13 cellular contexts compared by ENCODE assay signal in the genomic region with DNA sequence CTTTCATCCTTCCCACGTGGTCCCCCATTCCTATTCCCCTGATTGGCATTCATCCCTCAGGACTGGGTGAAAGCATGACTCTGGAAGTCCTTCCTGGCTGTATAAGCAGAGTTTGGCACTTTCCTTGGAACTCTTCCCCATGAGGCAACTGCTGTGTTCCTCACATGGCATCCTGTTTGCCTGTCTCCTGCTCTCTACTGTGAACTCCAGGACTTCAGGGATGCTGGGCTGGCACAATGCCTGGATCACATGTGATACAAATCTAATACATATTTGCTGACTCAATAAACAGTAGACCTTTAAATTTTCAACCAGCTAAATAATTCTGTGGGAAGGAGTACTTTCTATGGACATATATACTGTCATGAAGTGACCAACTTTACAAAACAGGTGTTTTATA. TPM values are rescaled to one million over a fixed set of nuclear protein-coding genes. Genes with fewer than 3 reads are reported as not detected.
DNase-seq lines count a peak whose midpoint lies in the region; ATAC-seq and TF ChIP-seq lines count a peak whose summit lies in the region.
"Had no signal": no experiment of that assay in that cellular context is flagged by ENCODE, and none has a peak within 500 bp of the region (broad histone marks: within the 10 kb centered on the region; RNA-seq: fewer than 3 reads in every experiment).

No MANE protein-coding gene starts in this region.

- H3K9me3 ChIP-seq in SK-N-SH: no peaks in the 10 kb centered on the region

- ATAC-seq in sciatic nerve: peak; percentile 69
- ATAC-seq: GM23338 had no signal

- no peak overlapping the region for H3K4me2 ChIP-seq in SK-N-SH
- H3K4me2 ChIP-seq: GM23338 had no signal

- no peaks in the 10 kb centered on the region for H3K27me3 ChIP-seq in SK-N-SH (ENCODE audit: insufficient read depth)

- no peak for TF ChIP-seq RAD21 in SK-N-SH (IDR thresholded peaks at IDR 0.05; ENCODE audit: low read length)

- H3K4me1 ChIP-seq in SK-N-SH (ENCODE audit: control insufficient read depth in 1 of 2, insufficient read depth in 2 of 2, low read depth in 1 of 2, low read length in 1 of 2): peaks cover 9 to 33% of the 10 kb centered on the region in 2 experiments; a peak in 3 of 4 replicates

- POLR2A ChIA-PET in SK-N-SH (lab: Yijun Ruan, JAX): no interaction called here

- intact Hi-C loops in sciatic nerve (cut with DNase I): loop anchor here (10.0 kb wide), 1 partner anchor 173 kb away; the partner anchor contains the start of gene NIBAN1

- H3F3A ChIP-seq in SK-N-SH (replicated peaks; ENCODE audit: insufficient read depth): peaks cover 10% of the 10 kb centered on the region

- no peak; a peak in 1 of 4 replicates for TF ChIP-seq EP300 in SK-N-SH (IDR thresholded peaks at IDR 0.05; ENCODE audit: borderline replicate concordance in 1 of 2, low read depth in 1 of 2, low read length in 1 of 2)

- no peak overlapping the region for H3K4me3 ChIP-seq in SK-N-SH (ENCODE audit: low read depth in 2 of 2, low read length in 1 of 2)
- H3K4me3 ChIP-seq in fibroblast of mammary gland (ENCODE audit: control insufficient read depth, low read depth, low read length): no peak overlapping the region
- H3K4me3 ChIP-seq: GM23338 had no signal

- H3K9ac ChIP-seq in SK-N-SH: no peak overlapping the region

- no peaks in the 10 kb centered on the region for H3K9me2 ChIP-seq in SK-N-SH

- H4K20me1 ChIP-seq in SK-N-SH (ENCODE audit: insufficient read depth): no peaks in the 10 kb centered on the region

- no peak for TF ChIP-seq CTCF in SK-N-SH (IDR thresholded peaks at IDR 0.05)
- TF ChIP-seq CTCF in fibroblast of mammary gland (conservative IDR thresholded peaks at IDR 0.05; ENCODE audit: control insufficient read depth, insufficient read depth, low read depth, low read length): no peak

- no peaks in the 10 kb centered on the region for H3K79me2 ChIP-seq in SK-N-SH (ENCODE audit: insufficient read depth)

- DNase-seq in GM04504 (ENCODE audit: low read depth) (peak; percentile 58), SK-N-SH (no peak), fibroblast of mammary gland (ENCODE audit: low read depth) (peak; percentile 97), sciatic nerve (ENCODE audit: low spot score) (peak; percentile 77), superior temporal gyrus (ENCODE audit: extremely low spot score) (no peak), NCI-H1417 treated with DMSO at 0.1 percent for 48 hours (lab: John Stamatoyannopoulos, UW) (no peak)
- no peak for DNase-seq in stimulated activated CD8-positive, alpha-beta memory T cell treated with anti-CD3 and anti-CD28 coated beads, Interleukin-4, amount 100 ng/mL, for 48 hours
- no peak for DNase-seq in NK-92 treated with Interleukin-12 subunit alpha and Interleukin-12 subunit beta, amount 100 ng/mL, for 24 hours (lab: John Stamatoyannopoulos, UW)
- DNase-seq: activated CD4-positive, alpha-beta T cell treated with anti-CD3 and anti-CD28 coated beads for 1 hour; activated T-cell treated with anti-CD3 and anti-CD28 coated beads, Interleukin-2, amount 50 U/mL, for 1 hour; endodermal cell; NCI-H1417 had no signal

- CTCF ChIA-PET in SK-N-SH (lab: Yijun Ruan, JAX): interaction anchor here (2.2 to 3.3 kb wide), 3 partner anchors 11 to 369 kb away, joined by 7 to 24 read pairs (median 17); no protein-coding TSS in a partner anchor

- H2AFZ ChIP-seq in SK-N-SH (ENCODE audit: low read depth): no peak overlapping the region
- H2AFZ ChIP-seq: GM23338 had no signal

- H3K27ac ChIP-seq in SK-N-SH (ENCODE audit: low read depth in 2 of 2, low read length in 1 of 2): peak overlapping the region; percentile 65 to 96; a peak in 3 of 4 replicates

- WGBS in SK-N-SH (ENCODE audit: low lambda C conversion rate): 67% methylated on average over 1 of the region's 1 CpG

- H3K36me3 ChIP-seq in SK-N-SH (replicated peaks in 1 of 2; ENCODE audit: control insufficient read depth in 1 of 2, insufficient read depth in 2 of 2, low read length in 1 of 2): peaks cover 0 to 16% of the 10 kb centered on the region in 2 experiments

TF ChIP-seq in SK-N-SH, 30 proteins besides CTCF, POLR2A, EP300 and RAD21 (continues in another document):
- TF ChIP-seq, protein P1, sequence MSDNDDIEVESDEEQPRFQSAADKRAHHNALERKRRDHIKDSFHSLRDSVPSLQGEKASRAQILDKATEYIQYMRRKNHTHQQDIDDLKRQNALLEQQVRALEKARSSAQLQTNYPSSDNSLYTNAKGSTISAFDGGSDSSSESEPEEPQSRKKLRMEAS (IDR thresholded peaks at IDR 0.05; ENCODE audit: low read depth): peak; percentile 83
- TF ChIP-seq, protein P2, sequence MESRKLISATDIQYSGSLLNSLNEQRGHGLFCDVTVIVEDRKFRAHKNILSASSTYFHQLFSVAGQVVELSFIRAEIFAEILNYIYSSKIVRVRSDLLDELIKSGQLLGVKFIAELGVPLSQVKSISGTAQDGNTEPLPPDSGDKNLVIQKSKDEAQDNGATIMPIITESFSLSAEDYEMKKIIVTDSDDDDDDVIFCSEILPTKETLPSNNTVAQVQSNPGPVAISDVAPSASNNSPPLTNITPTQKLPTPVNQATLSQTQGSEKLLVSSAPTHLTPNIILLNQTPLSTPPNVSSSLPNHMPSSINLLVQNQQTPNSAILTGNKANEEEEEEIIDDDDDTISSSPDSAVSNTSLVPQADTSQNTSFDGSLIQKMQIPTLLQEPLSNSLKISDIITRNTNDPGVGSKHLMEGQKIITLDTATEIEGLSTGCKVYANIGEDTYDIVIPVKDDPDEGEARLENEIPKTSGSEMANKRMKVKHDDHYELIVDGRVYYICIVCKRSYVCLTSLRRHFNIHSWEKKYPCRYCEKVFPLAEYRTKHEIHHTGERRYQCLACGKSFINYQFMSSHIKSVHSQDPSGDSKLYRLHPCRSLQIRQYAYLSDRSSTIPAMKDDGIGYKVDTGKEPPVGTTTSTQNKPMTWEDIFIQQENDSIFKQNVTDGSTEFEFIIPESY (IDR thresholded peaks at IDR 0.05; ENCODE audit: borderline replicate concordance, low read depth): no peak
- TF ChIP-seq FOXJ3 (CRISPR knock-in tag; IDR thresholded peaks at IDR 0.05): no peak
- TF ChIP-seq TAF1 (IDR thresholded peaks at IDR 0.05; ENCODE audit: borderline replicate concordance, low read depth, low read length): no peak
- no peak for TF ChIP-seq EZH2phosphoT487 (IDR thresholded peaks at IDR 0.05; ENCODE audit: borderline replicate concordance, low read depth)
- no peak for TF ChIP-seq CHD2 (IDR thresholded peaks at IDR 0.05; ENCODE audit: low read length, partially characterized antibody)
- no peak for TF ChIP-seq RCOR1 (IDR thresholded peaks at IDR 0.05; ENCODE audit: low read length)
- peak; percentile 84 for TF ChIP-seq TCF12 (IDR thresholded peaks at IDR 0.05)
- no peak for TF ChIP-seq RFX5 (IDR thresholded peaks at IDR 0.05; ENCODE audit: low read length)
- no peak for TF ChIP-seq YY1 (IDR thresholded peaks at IDR 0.05; ENCODE audit: low read depth)
- no peak for TF ChIP-seq USF2 (IDR thresholded peaks at IDR 0.05; ENCODE audit: borderline replicate concordance, low read depth, low read length)
- no peak for TF ChIP-seq NRF1 (IDR thresholded peaks at IDR 0.05; ENCODE audit: low read depth, low read length)
- TF ChIP-seq JUND (IDR thresholded peaks at IDR 0.05): peak; percentile 40; the same call in 1 of the 2 replicates
- TF ChIP-seq NFIC (IDR thresholded peaks at IDR 0.05; ENCODE audit: borderline replicate concordance): peak; percentile 92
- TF ChIP-seq TEAD4 (IDR thresholded peaks at IDR 0.05; ENCODE audit: borderline replicate concordance, insufficient read depth): no peak
- TF ChIP-seq MEF2A (IDR thresholded peaks at IDR 0.05; ENCODE audit: borderline replicate concordance, low read depth): no peak
- TF ChIP-seq, protein P3, sequence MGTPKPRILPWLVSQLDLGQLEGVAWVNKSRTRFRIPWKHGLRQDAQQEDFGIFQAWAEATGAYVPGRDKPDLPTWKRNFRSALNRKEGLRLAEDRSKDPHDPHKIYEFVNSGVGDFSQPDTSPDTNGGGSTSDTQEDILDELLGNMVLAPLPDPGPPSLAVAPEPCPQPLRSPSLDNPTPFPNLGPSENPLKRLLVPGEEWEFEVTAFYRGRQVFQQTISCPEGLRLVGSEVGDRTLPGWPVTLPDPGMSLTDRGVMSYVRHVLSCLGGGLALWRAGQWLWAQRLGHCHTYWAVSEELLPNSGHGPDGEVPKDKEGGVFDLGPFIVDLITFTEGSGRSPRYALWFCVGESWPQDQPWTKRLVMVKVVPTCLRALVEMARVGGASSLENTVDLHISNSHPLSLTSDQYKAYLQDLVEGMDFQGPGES (IDR thresholded peaks at IDR 0.05; ENCODE audit: low read depth, low read length): no peak
- TF ChIP-seq, protein P4, sequence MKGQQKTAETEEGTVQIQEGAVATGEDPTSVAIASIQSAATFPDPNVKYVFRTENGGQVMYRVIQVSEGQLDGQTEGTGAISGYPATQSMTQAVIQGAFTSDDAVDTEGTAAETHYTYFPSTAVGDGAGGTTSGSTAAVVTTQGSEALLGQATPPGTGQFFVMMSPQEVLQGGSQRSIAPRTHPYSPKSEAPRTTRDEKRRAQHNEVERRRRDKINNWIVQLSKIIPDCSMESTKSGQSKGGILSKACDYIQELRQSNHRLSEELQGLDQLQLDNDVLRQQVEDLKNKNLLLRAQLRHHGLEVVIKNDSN (IDR thresholded peaks at IDR 0.05; ENCODE audit: borderline replicate concordance, low read depth): peak; percentile 23; the same call in 1 of the 2 replicates
- TF ChIP-seq PBX3 (IDR thresholded peaks at IDR 0.05): peak; percentile 34; the same call in 1 of the 2 replicates

RNA-seq across cellular contexts. Expression of gene EDEM3, which starts 46.8 kb away (rescaled TPM):
- 28.6 and 37.2 TPM in 2 replicates for polyA plus RNA-seq in SK-N-SH (2012; rRNA removed)
- polyA plus RNA-seq in SK-N-SH (2012; cell fraction: cytosol; rRNA removed): 34.7 and 42.6 TPM in 2 replicates
- 16.2 and 48.0 TPM in 2 replicates for polyA plus RNA-seq in SK-N-SH (2012; cell fraction: nucleus; rRNA removed)
- 46.0 TPM for total RNA-seq in sciatic nerve

Comparison
In these comparisons a context has a peak if more than half of its experiments do, and no peak if none do; other contexts are left out.
1. DNase-seq: peak in GM04504 (single experiment), fibroblast of mammary gland (single experiment) and sciatic nerve (single experiment); none in SK-N-SH (single experiment), superior temporal gyrus (single experiment), NCI-H1417 treated with DMSO at 0.1 percent for 48 hours (single experiment), stimulated activated CD8-positive, alpha-beta memory T cell treated with anti-CD3 and anti-CD28 coated beads, Interleukin-4, amount 100 ng/mL, for 48 hours (single experiment) and NK-92 treated with Interleukin-12 subunit alpha and Interleukin-12 subunit beta, amount 100 ng/mL, for 24 hours (single experiment).